8 cellular contexts compared by ENCODE assay signal in the genomic region with DNA sequence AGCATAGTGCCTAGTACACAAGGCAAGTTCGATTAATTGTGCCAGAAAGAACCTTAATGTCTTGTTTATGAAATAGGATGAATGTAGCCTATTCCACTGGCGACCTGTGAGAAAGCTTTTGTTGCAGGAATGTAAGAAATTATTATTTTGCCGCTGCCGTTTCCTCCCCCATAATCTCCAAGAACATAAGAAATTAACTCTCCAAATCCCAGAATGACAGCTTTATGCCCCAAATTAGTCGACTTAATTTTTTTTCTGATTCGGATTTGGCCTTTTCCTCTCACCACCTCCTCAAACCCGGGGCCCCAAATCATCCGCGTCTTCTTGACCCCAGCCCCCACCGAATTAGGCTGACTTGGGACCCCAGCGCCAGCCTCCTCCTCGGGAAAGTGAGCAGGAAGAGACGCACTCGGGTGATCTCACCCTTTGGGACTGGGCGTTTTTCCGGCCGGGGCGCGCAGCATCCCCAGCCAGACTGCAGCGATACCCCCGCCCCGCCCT. TPM values are rescaled to one million over a fixed set of nuclear protein-coding genes. Genes with fewer than 3 reads are reported as not detected.
DNase-seq lines count a peak whose midpoint lies in the region; ATAC-seq and TF ChIP-seq lines count a peak whose summit lies in the region.

No MANE protein-coding gene starts in this region.

- no peaks in the 10 kb centered on the region for H3K36me3 ChIP-seq in suprapubic skin

- H3K9me3 ChIP-seq in suprapubic skin = no peaks in the 10 kb centered on the region

- WGBS in suprapubic skin = 3% methylated on average over 12 of the region's 22 CpGs

- TF ChIP-seq EP300 in suprapubic skin (IDR thresholded peaks at IDR 0.05) = no peak

- no peaks in the 10 kb centered on the region for H3K27me3 ChIP-seq in suprapubic skin

- intact Hi-C loops in activated naive CD4-positive, alpha-beta T cell treated with anti-CD3 and anti-CD28 coated beads for 36 hours (cut with micrococcal nuclease) = loop anchor here (1.0 to 5.0 kb wide), 10 partner anchors 36 to 529 kb away; a partner anchor contains a TSS

- peaks cover 36% of the 10 kb centered on the region for H3K4me1 Mint-ChIP-seq in activated naive CD4-positive, alpha-beta T cell treated with anti-CD3 and anti-CD28 coated beads for 36 hours (ENCODE audit: low read depth)
- peaks cover 25% of the 10 kb centered on the region for H3K4me1 Mint-ChIP-seq in activated naive CD8-positive, alpha-beta T cell (ENCODE audit: low read depth)

- peak overlapping the region; percentile 84 for H3K27ac Mint-ChIP-seq in activated naive CD4-positive, alpha-beta T cell treated with anti-CD3 and anti-CD28 coated beads for 36 hours
- peak overlapping the region; percentile 72 for H3K27ac Mint-ChIP-seq in activated naive CD8-positive, alpha-beta T cell

- H3K27me3 Mint-ChIP-seq in activated naive CD4-positive, alpha-beta T cell treated with anti-CD3 and anti-CD28 coated beads for 36 hours (ENCODE audit: low read depth) = no peaks in the 10 kb centered on the region
- H3K27me3 Mint-ChIP-seq in activated naive CD8-positive, alpha-beta T cell = no peaks in the 10 kb centered on the region

- no peak for DNase-seq in activated naive CD4-positive, alpha-beta T cell treated with anti-CD3 and anti-CD28 coated beads for 36 hours
- DNase-seq in activated naive CD4-positive, alpha-beta T cell (lab: John Stamatoyannopoulos, UW) = no peak
- DNase-seq in iris pigment epithelial cell (ENCODE audit: low read depth) (peak; percentile 33), suprapubic skin (ENCODE audit: low spot score in 2 of 2) (no peak), ecto neural progenitor cell (ENCODE audit: low spot score) (no peak), NCI-H524 (lab: John Stamatoyannopoulos, UW) (no peak)

- ATAC-seq in HG03354 (IDR thresholded peaks at IDR 0.05; ENCODE audit: poor library complexity, severe bottlenecking, unreplicated experiment) = no peak

- peaks cover 55% of the 10 kb centered on the region for H3K4me1 ChIP-seq in suprapubic skin

- H3K9me3 Mint-ChIP-seq in activated naive CD4-positive, alpha-beta T cell treated with anti-CD3 and anti-CD28 coated beads for 36 hours = no peaks in the 10 kb centered on the region
- H3K9me3 Mint-ChIP-seq in activated naive CD8-positive, alpha-beta T cell (ENCODE audit: low read depth) = no peaks in the 10 kb centered on the region

- CTCF ChIA-PET in activated naive CD4-positive, alpha-beta T cell treated with anti-CD3 and anti-CD28 coated beads for 36 hours (lab: Charles Lee) = interaction anchor here (0.8 kb wide), 1 partner anchor 36 kb away, joined by 6 read pairs; no protein-coding TSS in a partner anchor

- peak overlapping the region; percentile 96 for H3K27ac ChIP-seq in suprapubic skin

- TF ChIP-seq POLR2A in suprapubic skin (IDR thresholded peaks at IDR 0.05) = peak in 1 of 2 donors; percentile 26

- peak overlapping the region; percentile 85 for H3K4me3 Mint-ChIP-seq in activated naive CD4-positive, alpha-beta T cell treated with anti-CD3 and anti-CD28 coated beads for 36 hours
- peak overlapping the region; percentile 86 for H3K4me3 Mint-ChIP-seq in activated naive CD8-positive, alpha-beta T cell

- H3K36me3 Mint-ChIP-seq in activated naive CD4-positive, alpha-beta T cell treated with anti-CD3 and anti-CD28 coated beads for 36 hours (ENCODE audit: low read depth) = no peaks in the 10 kb centered on the region
- no peaks in the 10 kb centered on the region for H3K36me3 Mint-ChIP-seq in activated naive CD8-positive, alpha-beta T cell

- H3K4me3 ChIP-seq in suprapubic skin = peak overlapping the region; percentile 90

- no peak for TF ChIP-seq CTCF in suprapubic skin (IDR thresholded peaks at IDR 0.05)

RNA-seq across cellular contexts. Expression of a gene that starts 0.7 kb away (rescaled TPM):
- total RNA-seq in activated naive CD4-positive, alpha-beta T cell treated with anti-CD3 and anti-CD28 coated beads for 36 hours = 100 to 1,000 TPM; 162 to 183 TPM
- total RNA-seq in suprapubic skin = 100 to 1,000 TPM; 251 to 476 (median 354) TPM

RNA-seq across cellular contexts. Expression of a gene that starts 47.2 kb away (rescaled TPM):
- total RNA-seq in activated naive CD4-positive, alpha-beta T cell treated with anti-CD3 and anti-CD28 coated beads for 36 hours = 10 to 100 TPM; 48.7 to 51.6 TPM
- 10 to 100 TPM; 27.5 to 39.6 (median 28.5) TPM for total RNA-seq in suprapubic skin
